1 cellular context compared by ENCODE assay signal in the genomic region with DNA sequence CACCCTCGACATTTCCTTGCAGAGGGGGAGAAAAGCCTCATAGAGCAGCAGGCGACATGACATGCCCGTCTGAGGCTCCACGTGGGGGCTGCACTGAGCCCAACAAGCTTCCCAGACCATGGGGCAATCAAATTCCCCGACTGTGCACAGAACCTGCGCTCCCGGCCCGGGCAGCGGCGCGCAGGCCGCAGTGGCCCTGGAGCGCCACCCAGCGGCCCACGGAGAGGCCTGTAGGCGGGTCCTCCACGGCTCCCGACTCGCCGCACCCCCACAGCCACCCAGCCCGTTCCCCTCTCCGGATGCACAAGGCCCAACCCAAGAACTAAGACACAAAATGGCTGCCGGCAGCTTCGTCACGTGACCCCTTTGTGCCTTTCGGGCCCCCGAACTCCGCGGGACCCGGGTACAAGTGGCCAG.
TF ChIP-seq lines count a peak whose summit lies in the region.

No MANE protein-coding gene starts in this region.

TF ChIP-seq in IMR-90, 13 proteins besides CTCF, POLR2A, EP300 and RAD21 (continued from another document):
- TF ChIP-seq, protein P1, sequence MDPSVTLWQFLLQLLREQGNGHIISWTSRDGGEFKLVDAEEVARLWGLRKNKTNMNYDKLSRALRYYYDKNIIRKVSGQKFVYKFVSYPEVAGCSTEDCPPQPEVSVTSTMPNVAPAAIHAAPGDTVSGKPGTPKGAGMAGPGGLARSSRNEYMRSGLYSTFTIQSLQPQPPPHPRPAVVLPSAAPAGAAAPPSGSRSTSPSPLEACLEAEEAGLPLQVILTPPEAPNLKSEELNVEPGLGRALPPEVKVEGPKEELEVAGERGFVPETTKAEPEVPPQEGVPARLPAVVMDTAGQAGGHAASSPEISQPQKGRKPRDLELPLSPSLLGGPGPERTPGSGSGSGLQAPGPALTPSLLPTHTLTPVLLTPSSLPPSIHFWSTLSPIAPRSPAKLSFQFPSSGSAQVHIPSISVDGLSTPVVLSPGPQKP (IDR thresholded peaks at IDR 0.05; ENCODE audit: borderline replicate concordance, low read depth, low read length) = no peak
- TF ChIP-seq USF2 (IDR thresholded peaks at IDR 0.05; ENCODE audit: low read depth, low read length) = peak; percentile 95
- TF ChIP-seq FOS (IDR thresholded peaks at IDR 0.05; ENCODE audit: low read depth, low read length) = no peak
